Comparison of ENCODE assay signal across 24 cellular contexts in genomic region chr5:117414926-117415325, GRCh38.
"Had no signal": no experiment of that assay in that cellular context is flagged by ENCODE, and none has a peak within 500 bp of the region (broad histone marks: within the 10 kb centered on the region; RNA-seq: fewer than 3 reads in every experiment).

No MANE protein-coding gene starts in this region.

- H3K9me3 Mint-ChIP-seq: activated naive CD8-positive, alpha-beta T cell treated with anti-CD3 and anti-CD28 coated beads, Interleukin-2, amount 50 U/mL, for 24 hours; activated T-helper 1 cell treated with anti-CD3 and anti-CD28 coated beads, Interleukin-12 subunit alpha, Interleukin-12 subunit beta, Interleukin-2, Interleukin-4 antibody, amounts not matched to agents 30 ng/mL and 10 ng/mL and 1 ng/mL, durations not matched to agents 14 hours and 24 hours and 36 hours; endodermal cell; memory B cell; nephron had no signal

- FAIRE-seq: urothelium cell line had no signal

- H3K27ac ChIP-seq: coronary artery, gastrocnemius medialis, sigmoid colon, transverse colon, VCaP had no signal

- H3K27me3 Mint-ChIP-seq: activated CD4-positive, alpha-beta T cell treated with anti-CD3 and anti-CD28 coated beads, Interleukin-2, amount 10 ng/mL, durations not matched to agents 7 days and 5 days; activated naive CD8-positive, alpha-beta T cell treated with anti-CD3 and anti-CD28 coated beads, Interleukin-2, amount 50 U/mL, for 24 hours; brain; memory B cell; stimulated activated naive B cell treated with anti-CD40 and anti-IgM and Interleukin-4, amounts not matched to agents 10 μg/mL and 1 μg/mL and 100 μg/mL, for 72 hours had no signal

- DNase-seq: activated CD4-positive, alpha-beta T cell treated with anti-CD3 and anti-CD28 coated beads, Interleukin-2, amount 10 ng/mL, durations not matched to agents 7 days and 5 days; activated CD8-positive, alpha-beta T cell treated with anti-CD3 and anti-CD28 coated beads, Interleukin-2, amount 10 ng/mL, durations not matched to agents 7 days and 5 days; activated gamma-delta T cell; activated naive CD4-positive, alpha-beta T cell treated with anti-CD3 and anti-CD28 coated beads, Interleukin-2, amount 50 U/mL, for 16 hours; activated naive CD8-positive, alpha-beta T cell treated with anti-CD3 and anti-CD28 coated beads, Interleukin-2, amount 50 U/mL, for 24 hours; cerebellar nuclear complex; endodermal cell; gastrocnemius medialis; head of caudate nucleus; hypothalamus; left cardiac atrium; sigmoid colon; stimulated activated CD4-positive, alpha-beta T cell treated with anti-CD3 and anti-CD28 coated beads, Interleukin-2, amount 100 ng/mL, for 48 hours; stimulated activated CD8-positive, alpha-beta memory T cell treated with anti-CD3 and anti-CD28 coated beads, Interleukin-4, amount 100 ng/mL, for 48 hours; stimulated activated naive B cell treated with anti-CD40 and anti-IgM and Interleukin-4, amounts not matched to agents 10 μg/mL and 1 μg/mL and 100 μg/mL, for 72 hours; transverse colon had no signal

- H3K27ac Mint-ChIP-seq: activated CD4-positive, alpha-beta T cell treated with anti-CD3 and anti-CD28 coated beads, Interleukin-2, amount 10 ng/mL, durations not matched to agents 7 days and 5 days; activated CD8-positive, alpha-beta T cell treated with anti-CD3 and anti-CD28 coated beads, Interleukin-2, amount 10 ng/mL, durations not matched to agents 7 days and 5 days; activated naive CD8-positive, alpha-beta T cell treated with anti-CD3 and anti-CD28 coated beads, Interleukin-2, amount 50 U/mL, for 24 hours; activated T-helper 1 cell treated with anti-CD3 and anti-CD28 coated beads, Interleukin-12 subunit alpha, Interleukin-12 subunit beta, Interleukin-2, Interleukin-4 antibody, amounts not matched to agents 30 ng/mL and 10 ng/mL and 1 ng/mL, durations not matched to agents 14 hours and 24 hours and 36 hours; brain; endodermal cell; memory B cell; nephron; stimulated activated naive B cell treated with anti-CD40 and anti-IgM and Interleukin-4, amounts not matched to agents 10 μg/mL and 1 μg/mL and 100 μg/mL, for 72 hours had no signal

- H3K4me3 Mint-ChIP-seq: activated CD4-positive, alpha-beta T cell treated with anti-CD3 and anti-CD28 coated beads, Interleukin-2, amount 10 ng/mL, durations not matched to agents 7 days and 5 days; activated CD8-positive, alpha-beta T cell treated with anti-CD3 and anti-CD28 coated beads, Interleukin-2, amount 10 ng/mL, durations not matched to agents 7 days and 5 days; activated naive CD8-positive, alpha-beta T cell treated with anti-CD3 and anti-CD28 coated beads, Interleukin-2, amount 50 U/mL, for 24 hours; activated T-helper 1 cell treated with anti-CD3 and anti-CD28 coated beads, Interleukin-12 subunit alpha, Interleukin-12 subunit beta, Interleukin-2, Interleukin-4 antibody, amounts not matched to agents 30 ng/mL and 10 ng/mL and 1 ng/mL, durations not matched to agents 14 hours and 24 hours and 36 hours; brain; endodermal cell; memory B cell; nephron; stimulated activated naive B cell treated with anti-CD40 and anti-IgM and Interleukin-4, amounts not matched to agents 10 μg/mL and 1 μg/mL and 100 μg/mL, for 72 hours had no signal

- ATAC-seq: activated CD4-positive, CD25-positive, alpha-beta regulatory T cell treated with anti-CD3 and anti-CD28 coated beads, Interleukin-2, amount 50 U/mL, for 24 hours; activated CD8-positive, alpha-beta T cell treated with anti-CD3 and anti-CD28 coated beads, Interleukin-2, amount 10 ng/mL, durations not matched to agents 7 days and 5 days; activated naive CD8-positive, alpha-beta T cell treated with anti-CD3 and anti-CD28 coated beads, Interleukin-2, amount 50 U/mL, for 24 hours; gastrocnemius medialis; left cardiac atrium; stimulated activated naive B cell treated with anti-CD40 and anti-IgM and Interleukin-4, amounts not matched to agents 10 μg/mL and 1 μg/mL and 100 μg/mL, for 72 hours had no signal

- H3K4me1 ChIP-seq: gastrocnemius medialis, transverse colon had no signal

- H3K36me3 ChIP-seq: gastrocnemius medialis, sigmoid colon, transverse colon had no signal

- H3K36me3 Mint-ChIP-seq: brain; memory B cell; stimulated activated naive B cell treated with anti-CD40 and anti-IgM and Interleukin-4, amounts not matched to agents 10 μg/mL and 1 μg/mL and 100 μg/mL, for 72 hours had no signal

- H3K9me3 ChIP-seq: gastrocnemius medialis, sigmoid colon, transverse colon had no signal

- H3K27me3 ChIP-seq: gastrocnemius medialis, sigmoid colon, transverse colon had no signal

- H3K4me3 ChIP-seq: coronary artery, gastrocnemius medialis, sigmoid colon, transverse colon had no signal

- H3K4me1 Mint-ChIP-seq: activated CD4-positive, alpha-beta T cell treated with anti-CD3 and anti-CD28 coated beads, Interleukin-2, amount 10 ng/mL, durations not matched to agents 7 days and 5 days; activated naive CD8-positive, alpha-beta T cell treated with anti-CD3 and anti-CD28 coated beads, Interleukin-2, amount 50 U/mL, for 24 hours; endodermal cell; memory B cell; stimulated activated naive B cell treated with anti-CD40 and anti-IgM and Interleukin-4, amounts not matched to agents 10 μg/mL and 1 μg/mL and 100 μg/mL, for 72 hours had no signal
